9 cellular contexts compared by ENCODE assay signal in genomic region chr1:9198538-9199361, GRCh38. TPM values are rescaled to one million over a fixed set of nuclear protein-coding genes. Genes with fewer than 3 reads are reported as not detected.
DNase-seq lines count a peak whose midpoint lies in the region; ATAC-seq, FAIRE-seq and TF ChIP-seq lines count a peak whose summit lies in the region.
"Had no signal": no experiment of that assay in that cellular context is flagged by ENCODE, and none has a peak within 500 bp of the region (broad histone marks: within the 10 kb centered on the region; RNA-seq: fewer than 3 reads in every experiment).

No MANE protein-coding gene starts in this region.

- in situ Hi-C loops in HepG2 (cut with HindIII; ENCODE audit: extremely low pct_ligation_motif_present, low pct_unique_long_range_greater_than_20kb) = loop anchor here (5.0 kb wide), 2 partner anchors 56 to 86 kb away; no protein-coding TSS in a partner anchor

- H3K9ac ChIP-seq in HepG2 (ENCODE audit: insufficient read depth, low read depth, low read length) = no peak overlapping the region

- H3K36me3 Mint-ChIP-seq in brain = no peaks in the 10 kb centered on the region
- H3K36me3 Mint-ChIP-seq in activated CD4-positive, alpha-beta memory T cell treated with anti-CD3 and anti-CD28 coated beads for 36 hours = no peaks in the 10 kb centered on the region

- peak overlapping the region; percentile 85 for H3K4me2 ChIP-seq in HepG2 (ENCODE audit: low read depth, low read length)

- peaks cover 73% of the 10 kb centered on the region for H3K27me3 Mint-ChIP-seq in brain
- peaks cover 71% of the 10 kb centered on the region for H3K27me3 Mint-ChIP-seq in activated CD4-positive, alpha-beta memory T cell treated with anti-CD3 and anti-CD28 coated beads for 36 hours

- H3K36me3 ChIP-seq in HepG2 (replicated peaks in 1 of 2; ENCODE audit: control insufficient read depth in 1 of 2, insufficient read depth in 2 of 2, low read length in 2 of 2) (no peaks in the 10 kb centered on the region), right lobe of liver (no peaks in the 10 kb centered on the region), upper lobe of right lung (no peaks in the 10 kb centered on the region)

- DNase-seq in HepG2 (ENCODE audit: low spot score) = no peak
- no peak for DNase-seq in right lobe of liver
- DNase-seq in left lobe of liver (ENCODE audit: low spot score) = no peak
- no peak for DNase-seq in upper lobe of right lung
- no peak for DNase-seq in activated CD4-positive, alpha-beta memory T cell treated with anti-CD3 and anti-CD28 coated beads for 36 hours
- no peak for DNase-seq in LoVo (ENCODE audit: low spot score)
- no peak for DNase-seq in stimulated activated naive CD4-positive, alpha-beta T cell treated with Interleukin-2 at 50 U/mL for 16 hours (lab: John Stamatoyannopoulos, UW)
- DNase-seq: central memory CD4-positive, alpha-beta T cell had no signal

- no peaks in the 10 kb centered on the region for H4K20me1 ChIP-seq in HepG2 (ENCODE audit: insufficient read depth, low read length)

- WGBS in HepG2 (ENCODE audit: low lambda C conversion rate) = 27% methylated on average over 7 of the region's 54 CpGs
- WGBS in right lobe of liver (ENCODE audit: insufficient coverage, low coverage, low lambda C conversion rate, missing lambda C conversion rate) = 29% methylated on average over 14 of the region's 54 CpGs

- no peaks in the 10 kb centered on the region for H3K9me3 ChIP-seq in HepG2 (ENCODE audit: low read length)
- H3K9me3 ChIP-seq in right lobe of liver = no peaks in the 10 kb centered on the region
- no peaks in the 10 kb centered on the region for H3K9me3 ChIP-seq in upper lobe of right lung

- intact Hi-C loops in HepG2 (cut with micrococcal nuclease; ENCODE audit: unreplicated experiment) = loop anchor here (5.0 kb wide), 1 partner anchor 34 kb away; the partner anchor contains the start of gene H6PD
- intact Hi-C loops in right lobe of liver (cut with DNase I) = loop anchor here (5.0 kb wide), 1 partner anchor 56 kb away; no protein-coding TSS in a partner anchor
- intact Hi-C loops in upper lobe of right lung (cut with DNase I) = loop anchor here (5.0 to 10.0 kb wide), 2 partner anchors 54 to 91 kb away; no protein-coding TSS in a partner anchor
- intact Hi-C loops in activated CD4-positive, alpha-beta memory T cell treated with anti-CD3 and anti-CD28 coated beads for 36 hours (cut with micrococcal nuclease) = loop anchor here (5.0 kb wide), 1 partner anchor 34 kb away; the partner anchor contains the start of gene H6PD

- BruUV-seq in HepG2 (replicated peaks; lab: Mats Ljungman, UMichigan) = no TSS peak

- peaks cover 75% of the 10 kb centered on the region for H3K4me1 Mint-ChIP-seq in brain
- H3K4me1 Mint-ChIP-seq in activated CD4-positive, alpha-beta memory T cell treated with anti-CD3 and anti-CD28 coated beads for 36 hours (ENCODE audit: low read depth) = peaks cover 36% of the 10 kb centered on the region

- ATAC-seq in HepG2 (peak; percentile 67), right lobe of liver (no peak), left lobe of liver (peak; percentile 24), upper lobe of right lung (peak; percentile 11)

- TF ChIP-seq EP300 in HepG2 (IDR thresholded peaks at IDR 0.05; ENCODE audit: low read depth in 2 of 2, low read length in 2 of 2) = no peak
- no peak for TF ChIP-seq EP300 in HepG2 (CRISPR knock-in tag; IDR thresholded peaks at IDR 0.05; ENCODE audit: borderline replicate concordance)

- TF ChIP-seq POLR2A in HepG2 (IDR thresholded peaks at IDR 0.05; ENCODE audit: insufficient read depth in 1 of 2, low read depth in 2 of 2, low read length in 2 of 2) (no peak), right lobe of liver (IDR thresholded peaks at IDR 0.05) (no peak)

- H3K27me3 ChIP-seq in HepG2 (ENCODE audit: control insufficient read depth in 1 of 2, insufficient read depth in 2 of 2, low read length in 2 of 2) (peaks cover 17 to 66% of the 10 kb centered on the region in 2 experiments), right lobe of liver (no peaks in the 10 kb centered on the region), upper lobe of right lung (peaks cover 53% of the 10 kb centered on the region)

- CTCF ChIA-PET in HepG2 (lab: Yijun Ruan, JAX; ENCODE audit: low intra/inter-chr PET ratio, low total read pairs) = interaction anchor here (1.3 kb wide), 1 partner anchor 88 kb away, joined by 4 read pairs; no protein-coding TSS in a partner anchor
- CTCF ChIA-PET in activated CD4-positive, alpha-beta memory T cell treated with anti-CD3 and anti-CD28 coated beads for 36 hours (lab: Charles Lee) = interaction anchor here (1.0 to 3.4 kb wide), 4 partner anchors 18 to 88 kb away, joined by 3 to 26 read pairs (median 6); no protein-coding TSS in a partner anchor

- peak overlapping the region; percentile 73 to 83 (median 79) for H3K4me3 Mint-ChIP-seq in brain
- H3K4me3 Mint-ChIP-seq in activated CD4-positive, alpha-beta memory T cell treated with anti-CD3 and anti-CD28 coated beads for 36 hours = no peak overlapping the region

- H3K27ac ChIP-seq in HepG2 (ENCODE audit: extremely low read length, insufficient read depth, low read length) = no peak overlapping the region
- H3K27ac ChIP-seq in right lobe of liver = no peak overlapping the region
- H3K27ac ChIP-seq in upper lobe of right lung = no peak overlapping the region

- H3K79me2 ChIP-seq in HepG2 (ENCODE audit: insufficient read depth, low read length) = no peaks in the 10 kb centered on the region

- peak; percentile 56 for TF ChIP-seq CTCF in HepG2 (CRISPR knock-in tag; IDR thresholded peaks at IDR 0.05)
- TF ChIP-seq CTCF in right lobe of liver (IDR thresholded peaks at IDR 0.05) = no peak
- TF ChIP-seq CTCF in brain (conservative IDR thresholded peaks at IDR 0.05) = peak; percentile 34 to 53
- TF ChIP-seq CTCF in upper lobe of right lung (IDR thresholded peaks at IDR 0.05) = no peak

- POLR2A ChIA-PET in HepG2 (lab: Yijun Ruan, JAX) = interaction anchor here (2.6 kb wide), 1 partner anchor 34 kb away, joined by 25 read pairs; the partner anchor contains the start of gene H6PD
- POLR2A ChIA-PET in activated CD4-positive, alpha-beta memory T cell treated with anti-CD3 and anti-CD28 coated beads for 36 hours (lab: Charles Lee) = no interaction called here

- TF ChIP-seq RAD21 in HepG2 (CRISPR knock-in tag; IDR thresholded peaks at IDR 0.05) = no peak

- FAIRE-seq in HepG2 (lab: Jason Lieb, UNC) = no peak

- H3K4me3 ChIP-seq in HepG2 (replicated peaks in 1 of 3; ENCODE audit: insufficient read depth in 1 of 3, low read depth in 2 of 3, low read length in 3 of 3) (peak overlapping the region; percentile 22 to 54 (median 24); a peak in 2 of 6 replicates), right lobe of liver (no peak overlapping the region), upper lobe of right lung (peak overlapping the region; percentile 29)

- H3K27ac Mint-ChIP-seq in brain = peak overlapping the region in 2 of 5 experiments; percentile 29 to 70
- no peak overlapping the region for H3K27ac Mint-ChIP-seq in activated CD4-positive, alpha-beta memory T cell treated with anti-CD3 and anti-CD28 coated beads for 36 hours

- no peak overlapping the region for H2AFZ ChIP-seq in HepG2 (ENCODE audit: low read length)

- peaks cover 0 to 5% (median 0%) of the 10 kb centered on the region in 5 experiments for H3K9me3 Mint-ChIP-seq in brain
- H3K9me3 Mint-ChIP-seq in activated CD4-positive, alpha-beta memory T cell treated with anti-CD3 and anti-CD28 coated beads for 36 hours = no peaks in the 10 kb centered on the region

- peaks cover 66% of the 10 kb centered on the region for H3K4me1 ChIP-seq in HepG2 (ENCODE audit: insufficient read depth, low read length)
- H3K4me1 ChIP-seq in right lobe of liver = peaks cover 0 to 11% (median 0%) of the 10 kb centered on the region in 4 donors
- H3K4me1 ChIP-seq in upper lobe of right lung = peaks cover 34% of the 10 kb centered on the region

RNA-seq across cellular contexts. Expression of gene H6PD, which starts 35.8 kb away (rescaled TPM):
- total RNA-seq in HepG2 (2016; rRNA removed; fragmentation: Illumina TruSeq; extraction: Trizol) (6.3 and 9.3 TPM in 2 replicates), right lobe of liver (100 to 1,000 TPM; 102 to 158 (median 120) TPM), left lobe of liver (116 TPM), upper lobe of right lung (43.7 TPM)
- total RNA-seq in HepG2 (2016; cell fraction: cytosol; rRNA removed; fragmentation: Illumina TruSeq; extraction: Trizol; ENCODE audit: low read depth) = 0.79 and 0.81 TPM in 2 replicates
- 5.4 and 9.4 TPM in 2 replicates for total RNA-seq in HepG2 (2016; cell fraction: insoluble cytoplasmic fraction; rRNA removed; fragmentation: Illumina TruSeq; extraction: Trizol)
- 2.5 TPM in 2 replicates for total RNA-seq in HepG2 (2016; cell fraction: membrane; rRNA removed; fragmentation: Illumina TruSeq; extraction: Trizol)
- 10.0 and 12.1 TPM in 2 replicates for total RNA-seq in HepG2 (2016; cell fraction: nucleus; rRNA removed; fragmentation: Illumina TruSeq; extraction: Trizol)
- polyA plus RNA-seq in HepG2 (2011; rRNA removed) (14.1 and 21.5 TPM in 2 replicates), brain (ENCODE audit: insufficient read depth, low read depth, low replicate concordance) (6.4 TPM)
- 13.3 and 14.5 TPM in 2 replicates for polyA plus RNA-seq in HepG2 (2011; cell fraction: cytosol; rRNA removed)
- 26.3 and 26.5 TPM in 2 replicates for polyA plus RNA-seq in HepG2 (2011; cell fraction: nucleus; rRNA removed)
- 10.8 and 11.1 TPM in 2 replicates for polyA plus RNA-seq in HepG2 (2012)
- polyA plus RNA-seq in HepG2 (2016; cell fraction: cytosol; fragmentation: Illumina TruSeq; extraction: Trizol; ENCODE audit: low read depth) = 0.36 TPM in 2 replicates
- 4.2 and 4.6 TPM in 2 replicates for polyA plus RNA-seq in HepG2 (2016; cell fraction: insoluble cytoplasmic fraction; fragmentation: Illumina TruSeq; extraction: Trizol; ENCODE audit: low read depth)
- polyA plus RNA-seq in HepG2 (2016; cell fraction: membrane; fragmentation: Illumina TruSeq; extraction: Trizol; ENCODE audit: low read depth) = 0.93 and 0.94 TPM in 2 replicates
- polyA plus RNA-seq in HepG2 (2016; cell fraction: nucleus; fragmentation: Illumina TruSeq; extraction: Trizol; ENCODE audit: insufficient read depth, low read depth) = 15.4 and 16.8 TPM in 2 replicates
- 2.9 and 31.0 TPM in 2 replicates for polyA minus RNA-seq in HepG2 (2011; rRNA and poly(A)+ RNA removed; ENCODE audit: low replicate concordance)
- polyA minus RNA-seq in HepG2 (2011; cell fraction: cytosol; rRNA and poly(A)+ RNA removed) = 14.3 and 18.7 TPM in 2 replicates
- polyA minus RNA-seq in HepG2 (2011; cell fraction: nucleus; rRNA and poly(A)+ RNA removed) = 7.9 and 11.3 TPM in 2 replicates
- total RNA-seq in activated CD4-positive, alpha-beta memory T cell treated with anti-CD3 and anti-CD28 coated beads for 36 hours = 10 to 100 TPM in 1 of 2 experiments, 1 to 10 TPM in 1; 9.3 to 10.4 TPM

Comparison
In these comparisons a context has a peak if more than half of its experiments do, and no peak if none do; other contexts are left out.
1. ATAC-seq: peak in HepG2 (single experiment), left lobe of liver (single experiment) and upper lobe of right lung (single experiment); none in right lobe of liver (0 of 4).
2. H3K4me3 ChIP-seq: peak in HepG2 (3 of 3) and upper lobe of right lung (single experiment); none in right lobe of liver (0 of 3).
3. CTCF ChIP-seq: peak in HepG2 (single experiment) and brain (2 of 2); none in right lobe of liver (0 of 4) and upper lobe of right lung (single experiment).